ENCODE assay signal across 8 cellular contexts in the genomic region with DNA sequence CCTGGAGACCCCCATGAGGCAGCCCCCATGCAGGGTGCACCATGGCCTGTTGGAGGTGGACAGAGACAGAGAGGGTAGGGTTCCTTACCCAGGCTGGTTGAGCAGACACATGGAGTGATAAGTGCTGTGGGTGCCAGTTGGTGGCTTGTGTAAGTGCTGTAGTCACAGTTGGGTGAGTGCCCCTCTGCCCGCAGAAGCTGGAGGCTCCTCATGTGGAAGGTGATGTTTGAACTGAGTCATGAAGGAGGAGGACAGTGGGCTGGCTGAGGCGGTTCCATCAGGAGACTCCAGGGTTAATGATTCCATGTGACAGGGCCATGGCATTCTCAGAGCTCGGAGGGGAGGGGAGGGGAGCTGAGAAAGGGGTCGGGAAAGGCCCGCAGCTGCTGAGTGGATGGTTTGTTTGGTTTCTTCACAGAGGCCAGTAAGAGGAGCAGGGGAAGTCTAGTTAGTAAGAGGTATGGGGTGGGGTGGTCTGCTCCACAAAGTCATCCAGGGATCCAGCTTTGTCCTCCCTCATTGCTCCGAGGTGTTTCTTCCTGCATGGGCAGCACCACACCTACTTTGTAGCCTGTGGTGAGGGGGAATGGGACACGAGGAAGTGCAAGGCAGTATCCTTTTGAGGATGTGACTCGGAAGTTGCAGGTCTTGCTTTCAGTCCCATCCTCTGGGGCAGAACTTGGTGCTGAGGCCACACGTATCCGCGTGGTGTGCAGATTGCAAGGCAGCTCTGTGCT. TPM values are rescaled to one million over a fixed set of nuclear protein-coding genes. Genes with fewer than 3 reads are reported as not detected.
DNase-seq lines count a peak whose midpoint lies in the region; ATAC-seq and TF ChIP-seq lines count a peak whose summit lies in the region.

No MANE protein-coding gene starts in this region.

- in situ Hi-C loops in Panc1 (cut with HindIII; ENCODE audit: low pct_unique_long_range_greater_than_20kb, low sequenced_read_pairs), result no loop called here

- POLR2A ChIA-PET in Panc1 (lab: Charles Lee), result no interaction called here

- no peak for TF ChIP-seq CTCF in Panc1 (IDR thresholded peaks at IDR 0.05)

- no TSS peak for BruUV-seq in Panc1 (replicated peaks; lab: Mats Ljungman, UMichigan)

- H3K36me3 ChIP-seq in Panc1 (ENCODE audit: control insufficient read depth, insufficient read depth, low read length), result no peaks in the 10 kb centered on the region

- DNase-seq in Panc1 (ENCODE audit: low read depth, low spot score), result no peak
- DNase-seq in left cardiac atrium, result no peak
- no peak for DNase-seq in sciatic nerve (ENCODE audit: low spot score)
- DNase-seq in substantia nigra (lab: John Stamatoyannopoulos, UW), result no peak
- no peak for DNase-seq in NCI-H1417 (lab: John Stamatoyannopoulos, UW)
- no peak for DNase-seq in amniotic stem cell (lab: John Stamatoyannopoulos, UW)

- no peaks in the 10 kb centered on the region for H3K9me3 ChIP-seq in Panc1 (ENCODE audit: control insufficient read depth, insufficient read depth, low read depth, low read length)

- intact Hi-C loops in Panc1 (cut with micrococcal nuclease; ENCODE audit: unreplicated experiment) (loop anchor here (2.0 kb wide), 1 partner anchor 56 kb away; no protein-coding TSS in a partner anchor), left cardiac atrium (cut with DNase I) (loop anchor here (1.0 to 5.0 kb wide), 3 partner anchors 42 to 57 kb away; no protein-coding TSS in a partner anchor), sciatic nerve (cut with DNase I) (loop anchor here (5.0 kb wide), 1 partner anchor 58 kb away; no protein-coding TSS in a partner anchor)

- no peak overlapping the region for H3K4me3 ChIP-seq in Panc1 (ENCODE audit: low read depth in 2 of 2, low read length in 2 of 2)

- no peaks in the 10 kb centered on the region for H3K27me3 ChIP-seq in Panc1 (ENCODE audit: control insufficient read depth, insufficient read depth, low read length)

- CTCF ChIA-PET in Panc1 (lab: Charles Lee), result interaction anchor here (0.9 to 4.0 kb wide), 4 partner anchors 43 to 261 kb away, joined by 3 to 35 read pairs (median 3); no protein-coding TSS in a partner anchor

- H3K27ac ChIP-seq in Panc1 (ENCODE audit: low read length), result no peak overlapping the region
- no peak overlapping the region for H3K27ac ChIP-seq in substantia nigra (ENCODE audit: low read depth, low read length, poor library complexity, severe bottlenecking)

- peaks cover 8% of the 10 kb centered on the region; the same call in 1 of the 2 replicates for H3K4me1 ChIP-seq in Panc1 (ENCODE audit: control insufficient read depth, insufficient read depth, low read length)

- peak; percentile 19 for ATAC-seq in GM19452 (IDR thresholded peaks at IDR 0.05; ENCODE audit: unreplicated experiment)
- peak; percentile 42 for ATAC-seq in Panc1
- ATAC-seq in left cardiac atrium, result peak; percentile 3 to 15
- ATAC-seq in sciatic nerve, result peak; percentile 1
- no peak for ATAC-seq in GM18498 (IDR thresholded peaks at IDR 0.05; ENCODE audit: unreplicated experiment)

RNA-seq across cellular contexts. Expression of gene IMPA2, which starts 13.6 kb away (rescaled TPM):
- total RNA-seq in Panc1 (2021; ENCODE audit: unreplicated experiment) (37.6 TPM), left cardiac atrium (10 to 100 TPM; 17.2 to 28.4 TPM), sciatic nerve (15.8 TPM)
- 41.5 TPM for polyA plus RNA-seq in Panc1 (2012; ENCODE audit: insufficient read length)
